Comparison of ENCODE assay signal across 17 cellular contexts in genomic region chr3:111229301-111229700, GRCh38.
"Had no signal": no experiment of that assay in that cellular context is flagged by ENCODE, and none has a peak within 500 bp of the region (broad histone marks: within the 10 kb centered on the region; RNA-seq: fewer than 3 reads in every experiment).

No MANE protein-coding gene starts in this region.

- H3K4me1 ChIP-seq: colonic mucosa, esophagus muscularis mucosa, foreskin keratinocyte, gastroesophageal sphincter, heart left ventricle, left lung, lower lobe of right lung had no signal

- ATAC-seq: foreskin keratinocyte; gastroesophageal sphincter; heart left ventricle; left cardiac atrium; left lung; left ventricle myocardium superior; naive thymus-derived CD4-positive, alpha-beta T cell had no signal

- H3K27ac Mint-ChIP-seq: dendritic cell treated with granulocyte-macrophage colony-stimulating factor and Interleukin-4, amounts not matched to agents 40 ng/mL and 50 ng/mL, for 4 days; naive thymus-derived CD4-positive, alpha-beta T cell had no signal

- H3K4me3 Mint-ChIP-seq: dendritic cell treated with granulocyte-macrophage colony-stimulating factor and Interleukin-4, amounts not matched to agents 40 ng/mL and 50 ng/mL, for 4 days had no signal

- H3K36me3 ChIP-seq: colonic mucosa, esophagus muscularis mucosa, gastroesophageal sphincter, heart left ventricle, left lung, lower lobe of right lung had no signal

- H3K27me3 ChIP-seq: colonic mucosa, esophagus muscularis mucosa, gastroesophageal sphincter, heart left ventricle, hepatocyte, left lung had no signal

- H3K4me3 ChIP-seq: colonic mucosa, esophagus muscularis mucosa, gastroesophageal sphincter, heart left ventricle, hepatocyte, left lung, lower lobe of right lung had no signal

- H3K4me2 ChIP-seq: hepatocyte had no signal

- H3K79me2 ChIP-seq: hepatocyte had no signal

- H3K27ac ChIP-seq: colonic mucosa, esophagus muscularis mucosa, foreskin keratinocyte, gastroesophageal sphincter, heart left ventricle, hepatocyte, left lung, lower lobe of right lung had no signal

- H3K27me3 Mint-ChIP-seq: dendritic cell treated with granulocyte-macrophage colony-stimulating factor and Interleukin-4, amounts not matched to agents 40 ng/mL and 50 ng/mL, for 4 days; naive thymus-derived CD4-positive, alpha-beta T cell had no signal

- H3K9me3 ChIP-seq: colonic mucosa, esophagus muscularis mucosa, gastroesophageal sphincter, lower lobe of right lung had no signal

- H2AFZ ChIP-seq: hepatocyte had no signal

- DNase-seq: colonic mucosa; cortex of kidney; effector CD8-positive, alpha-beta T cell; foreskin keratinocyte; heart left ventricle; hypothalamus; left cardiac atrium; left lung; left ventricle myocardium superior; lower lobe of right lung; mesenchymal stem cell; midbrain; naive thymus-derived CD4-positive, alpha-beta T cell had no signal
